ENCODE assay signal across 8 cellular contexts in genomic region chr5:172771439-172772111, GRCh38. TPM values are rescaled to one million over a fixed set of nuclear protein-coding genes. Genes with fewer than 3 reads are reported as not detected.
DNase-seq lines count a peak whose midpoint lies in the region; ATAC-seq lines count a peak whose summit lies in the region.

No MANE protein-coding gene starts in this region.

- H3K27me3 ChIP-seq in SJSA1 (replicated peaks) (no peaks in the 10 kb centered on the region), muscle layer of duodenum (ENCODE audit: low read depth, low read length) (no peaks in the 10 kb centered on the region)

- peaks cover 70% of the 10 kb centered on the region for H3K4me1 ChIP-seq in SJSA1 (replicated peaks)
- H3K4me1 ChIP-seq in muscle layer of duodenum (ENCODE audit: control insufficient read depth in 1 of 2, insufficient read depth in 2 of 2, low read length in 2 of 2), result peaks cover 4 to 8% of the 10 kb centered on the region in 2 donors

- peak in 5 of 6 experiments; percentile 55 to 93 (median 89) for DNase-seq in stimulated activated naive CD4-positive, alpha-beta T cell (lab: John Stamatoyannopoulos, UW)
- no peak for DNase-seq in stimulated activated naive CD4-positive, alpha-beta T cell treated with Interleukin-2 at 50 U/mL for 16 hours (lab: John Stamatoyannopoulos, UW)
- no peak for DNase-seq in SJSA1 (ENCODE audit: low read depth in 1 of 2, low spot score in 2 of 2)
- peak; percentile 39 for DNase-seq in effector CD4-positive, alpha-beta T cell
- DNase-seq in SIG-M5 treated with dmso at 0.1 percent for 504 hours (lab: John Stamatoyannopoulos, UW; ENCODE audit: unreplicated experiment), result no peak
- DNase-seq in NCI-H2171 treated with DMSO at 0.1 percent for 48 hours (lab: John Stamatoyannopoulos, UW), result no peak

- H3K27ac ChIP-seq in SJSA1 (peak overlapping the region; percentile 99), muscle layer of duodenum (ENCODE audit: low read length) (peak overlapping the region; percentile 100)

- no peaks in the 10 kb centered on the region for H3K9me3 ChIP-seq in SJSA1 (replicated peaks)
- H3K9me3 ChIP-seq in muscle layer of duodenum (ENCODE audit: control insufficient read depth in 1 of 2, low read length in 2 of 2), result no peaks in the 10 kb centered on the region

- peaks cover 44% of the 10 kb centered on the region for H3K36me3 ChIP-seq in SJSA1
- peaks cover 26 to 45% of the 10 kb centered on the region in 2 donors for H3K36me3 ChIP-seq in muscle layer of duodenum (ENCODE audit: control insufficient read depth in 1 of 2, insufficient read depth in 2 of 2, low read length in 2 of 2)

- peak overlapping the region; percentile 75 for H3K4me3 ChIP-seq in SJSA1
- peak overlapping the region; percentile 55 to 62 for H3K4me3 ChIP-seq in muscle layer of duodenum (ENCODE audit: low read depth in 1 of 2, low read length in 2 of 2)

- no peak for ATAC-seq in GM21360 (IDR thresholded peaks at IDR 0.05; ENCODE audit: unreplicated experiment)

RNA-seq across cellular contexts. Expression of gene DUSP1, which starts 0.6 kb away (rescaled TPM):
- 322 and 475 TPM in 2 replicates for total RNA-seq in SJSA1 (2014; rRNA removed; shearing (Covaris generic))

Comparison
In these comparisons a context has a peak if more than half of its experiments do, and no peak if none do; other contexts are left out.
1. DNase-seq: peak in stimulated activated naive CD4-positive, alpha-beta T cell (5 of 6) and effector CD4-positive, alpha-beta T cell (single experiment); none in stimulated activated naive CD4-positive, alpha-beta T cell treated with Interleukin-2 at 50 U/mL for 16 hours (single experiment), SJSA1 (0 of 2), SIG-M5 treated with dmso at 0.1 percent for 504 hours (single experiment) and NCI-H2171 treated with DMSO at 0.1 percent for 48 hours (single experiment).